ENCODE assay signal across 15 cellular contexts in the genomic region with DNA sequence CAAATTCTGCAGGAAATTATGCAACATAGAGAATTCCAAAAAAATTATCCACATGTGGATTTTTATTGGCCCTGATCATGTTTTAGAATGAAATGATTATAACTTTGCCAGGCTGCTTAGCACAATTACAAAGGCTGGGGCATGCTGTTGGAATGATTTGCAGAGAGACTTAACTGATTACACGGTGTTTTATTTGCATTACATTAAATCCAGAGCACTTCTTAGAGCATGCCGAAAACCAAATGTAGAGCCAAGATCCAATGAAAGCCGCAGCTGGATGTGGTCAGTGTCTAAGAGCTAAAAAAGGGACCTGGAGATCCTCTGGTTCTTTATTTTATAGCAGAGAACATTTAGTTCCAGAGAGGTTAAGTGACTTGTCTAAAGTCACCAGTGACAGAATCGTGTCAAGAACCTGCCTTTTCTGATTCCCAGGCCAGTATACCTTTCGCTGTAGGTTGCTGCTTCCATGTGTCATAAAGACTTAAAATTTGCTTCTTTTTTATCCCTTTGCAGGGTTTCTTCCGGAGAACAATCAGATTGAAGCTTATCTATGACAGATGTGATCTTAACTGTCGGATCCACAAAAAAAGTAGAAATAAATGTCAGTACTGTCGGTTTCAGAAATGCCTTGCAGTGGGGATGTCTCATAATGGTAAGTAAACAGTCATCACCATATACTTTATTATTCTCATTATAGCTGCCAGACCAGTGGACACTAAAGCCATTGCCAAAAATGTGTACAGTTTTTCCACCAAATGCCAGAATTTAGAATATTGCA.
"Had no signal": no experiment of that assay in that cellular context is flagged by ENCODE, and none has a peak within 500 bp of the region (broad histone marks: within the 10 kb centered on the region; RNA-seq: fewer than 3 reads in every experiment).

No MANE protein-coding gene starts in this region.

- H3K9me3 ChIP-seq: ascending aorta, heart left ventricle, thoracic aorta had no signal

- H3K4me3 ChIP-seq: ascending aorta, cardiac muscle cell, coronary artery, heart left ventricle, thoracic aorta had no signal

- H3K4me1 ChIP-seq: ascending aorta had no signal

- ATAC-seq: heart left ventricle; stimulated activated naive CD8-positive, alpha-beta T cell treated with anti-CD3 and anti-CD28 coated beads, Interleukin-15, amount 100 ng/mL, for 72 hours; T-cell had no signal

- H3K27me3 ChIP-seq: ascending aorta, cardiac muscle cell, heart left ventricle had no signal

- H3K36me3 ChIP-seq: ascending aorta, cardiac muscle cell, thoracic aorta had no signal

- H3K27ac ChIP-seq: ascending aorta, cardiac muscle cell, coronary artery, heart left ventricle, thoracic aorta, VCaP had no signal

- DNase-seq: activated CD4-positive, alpha-beta T cell treated with anti-CD3 and anti-CD28 coated beads for 48 hours; activated naive CD4-positive, alpha-beta T cell; effector CD8-positive, alpha-beta T cell; foreskin melanocyte; heart left ventricle; mammary epithelial cell; stimulated activated CD4-positive, alpha-beta T cell treated with anti-CD3 and anti-CD28 coated beads, Interleukin-4, amount 100 ng/mL, for 1 hour; stimulated activated naive CD8-positive, alpha-beta T cell treated with anti-CD3 and anti-CD28 coated beads, Interleukin-15, amount 100 ng/mL, for 72 hours; T-cell; T1000 had no signal
